ENCODE assay signal across 8 cellular contexts in the genomic region with DNA sequence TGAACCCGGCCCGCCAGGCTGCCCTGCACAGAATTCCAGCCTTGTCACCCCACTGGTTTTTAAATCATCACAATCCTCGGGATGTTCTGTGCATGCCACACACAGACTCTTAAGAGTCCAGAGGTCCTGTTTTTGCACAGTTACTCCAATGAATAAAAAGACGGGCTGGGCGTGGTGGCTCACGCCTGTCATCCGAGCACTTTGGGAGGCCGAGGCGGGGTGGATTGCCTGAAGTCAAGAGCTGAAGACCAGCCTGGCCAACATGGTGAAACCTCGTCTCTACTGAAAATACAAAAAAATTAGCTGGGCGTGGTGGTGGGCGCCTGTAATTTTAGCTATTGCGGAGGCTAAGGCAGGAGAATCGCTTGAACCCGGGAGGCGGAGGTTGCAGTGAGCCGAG. TPM values are rescaled to one million over a fixed set of nuclear protein-coding genes. Genes with fewer than 3 reads are reported as not detected.
A peak's percentile ranks its signal among the peaks of the same experiment; 100 is the strongest.
DNase-seq lines count a peak whose midpoint lies in the region; ATAC-seq, FAIRE-seq and TF ChIP-seq lines count a peak whose summit lies in the region.
"Not testable (repeated sequence)": the region's sequence is repeated elsewhere in the genome, so short reads cannot be mapped to it uniquely, and the experiment has no call there.

No MANE protein-coding gene starts in this region.

- H3K36me3 Mint-ChIP-seq in IgD-negative memory B cell; chondrocyte (ENCODE audit: low read depth): not testable (repeated sequence)

- H3K4me3 ChIP-seq in kidney (ENCODE audit: low read length in 2 of 2); ovary; aorta (ENCODE audit: low read length in 2 of 2): not testable (repeated sequence)

- not testable (repeated sequence) for TF ChIP-seq CTCF in chondrocyte (IDR thresholded peaks at IDR 0.05); kidney (IDR thresholded peaks at IDR 0.05; ENCODE audit: borderline replicate concordance, extremely low read depth, insufficient read depth); ovary (IDR thresholded peaks at IDR 0.05)

- H3K36me3 ChIP-seq in kidney (ENCODE audit: control insufficient read depth in 1 of 2, insufficient read depth in 2 of 2, low read length in 2 of 2); ovary; aorta (ENCODE audit: control insufficient read depth in 1 of 2, insufficient read depth in 2 of 2, low read length in 1 of 2): not testable (repeated sequence)

- not testable (repeated sequence) for FAIRE-seq in kidney (lab: Jason Lieb, UNC)

- not testable (repeated sequence) for H3K27ac ChIP-seq in kidney (ENCODE audit: low read depth in 2 of 2, low read length in 2 of 2); ovary; aorta (ENCODE audit: low read depth in 1 of 2, low read length in 2 of 2)

- H3K4me1 Mint-ChIP-seq in IgD-negative memory B cell, result peaks cover 0 to 16% (median 11%) of the 10 kb centered on the region in 3 donors
- peaks cover 34% of the 10 kb centered on the region for H3K4me1 Mint-ChIP-seq in chondrocyte (ENCODE audit: low read depth)

- intact Hi-C loops in left cardiac atrium (cut with DNase I) (loop anchor here in 1 of 2 donors (10.0 kb wide), 1 partner anchor 47 kb away; no protein-coding TSS in a partner anchor), kidney (cut with DNase I) (loop anchor here (10.0 kb wide), 1 partner anchor 47 kb away; no protein-coding TSS in a partner anchor), aorta (cut with DNase I) (loop anchor here in 1 of 2 donors (5.0 kb wide), 1 partner anchor 39 kb away; no protein-coding TSS in a partner anchor)
- intact Hi-C loops in ovary (cut with DNase I); sciatic nerve (cut with DNase I): not testable (repeated sequence)

- H3K27me3 Mint-ChIP-seq in IgD-negative memory B cell; chondrocyte (ENCODE audit: low read depth): not testable (repeated sequence)

- 84 to 93% (median 92%) methylated on average over 17 of the region's 17 CpGs for WGBS in ovary, 3 donors
- 91 to 95% methylated on average over 17 of the region's 17 CpGs for WGBS in aorta, 2 donors

- not testable (repeated sequence) for TF ChIP-seq POLR2A in ovary (IDR thresholded peaks at IDR 0.05)

- not testable (repeated sequence) for H3K9ac ChIP-seq in kidney (ENCODE audit: low read length in 2 of 2)

- peak overlapping the region in 2 of 3 donors; percentile 18 to 43 for H3K27ac Mint-ChIP-seq in IgD-negative memory B cell
- H3K27ac Mint-ChIP-seq in chondrocyte (ENCODE audit: unreplicated experiment), result not testable (repeated sequence)

- not testable (repeated sequence) for H3K9me3 Mint-ChIP-seq in IgD-negative memory B cell; chondrocyte (ENCODE audit: low read depth)

- peak; percentile 9 for DNase-seq in activated T-cell treated with anti-CD3 and anti-CD28 coated beads, Interleukin-2, amount 50 U/mL, for 1 hour
- DNase-seq in chondrocyte (ENCODE audit: low spot score) (peak; percentile 52), left cardiac atrium (peak; percentile 22), kidney (peak; percentile 40), ovary (peak in 3 of 5 donors; percentile 9 to 24 (median 12)), sciatic nerve (ENCODE audit: low spot score) (peak; percentile 46), aorta (peak; percentile 17 to 42)

- not testable (repeated sequence) for TF ChIP-seq EP300 in ovary (IDR thresholded peaks at IDR 0.05)

- not testable (repeated sequence) for H3K9me3 ChIP-seq in kidney (ENCODE audit: control insufficient read depth in 1 of 2, low read length in 2 of 2); ovary; aorta (ENCODE audit: control insufficient read depth, low read length)

- not testable (repeated sequence) for H3K27me3 ChIP-seq in ovary; aorta (ENCODE audit: control insufficient read depth in 1 of 2, insufficient read depth in 2 of 2, low read length in 1 of 2)

- ATAC-seq in left cardiac atrium; sciatic nerve; aorta (ENCODE audit: low FRiP score): not testable (repeated sequence)

- not testable (repeated sequence) for H3K4me1 ChIP-seq in kidney (ENCODE audit: control insufficient read depth in 1 of 2, insufficient read depth in 1 of 2, low read depth in 1 of 2, low read length in 2 of 2); ovary (ENCODE audit: insufficient read depth); aorta (ENCODE audit: control insufficient read depth in 1 of 2, insufficient read depth in 2 of 2, low read length in 2 of 2)

- peak overlapping the region in 1 of 4 donors; percentile 45 for H3K4me3 Mint-ChIP-seq in IgD-negative memory B cell
- H3K4me3 Mint-ChIP-seq in chondrocyte (ENCODE audit: unreplicated experiment), result not testable (repeated sequence)

RNA-seq across cellular contexts. Expression of gene SLC25A6, which starts 6.0 kb away (rescaled TPM):
- polyA plus RNA-seq in IgD-negative memory B cell, result 881 TPM
- 270 to 332 TPM (median 327 TPM) in 3 replicates for total RNA-seq in chondrocyte
- total RNA-seq in left cardiac atrium, result 100 to 1,000 TPM; 171 to 206 TPM
- 357 TPM for total RNA-seq in kidney
- 654 TPM for polyA plus RNA-seq in kidney (ENCODE audit: insufficient read depth, low read depth, low replicate concordance)
- 100 to 1,000 TPM; 473 to 630 (median 519) TPM for total RNA-seq in ovary
- polyA plus RNA-seq in ovary, result 100 to 1,000 TPM; 105 to 703 TPM
- 167 TPM for total RNA-seq in sciatic nerve
- total RNA-seq in aorta, result 100 to 1,000 TPM; 207 to 212 TPM
- 100 to 1,000 TPM; 316 to 348 TPM for polyA plus RNA-seq in aorta

RNA-seq across cellular contexts. Expression of gene ASMTL, which starts 54.8 kb away (rescaled TPM):
- 50.1 TPM for polyA plus RNA-seq in IgD-negative memory B cell
- 19.6 to 29.0 TPM (median 20.2 TPM) in 3 replicates for total RNA-seq in chondrocyte
- total RNA-seq in left cardiac atrium, result 10 to 100 TPM; 26.4 to 27.7 TPM
- 33.3 TPM for total RNA-seq in kidney
- 29.9 TPM for polyA plus RNA-seq in kidney (ENCODE audit: insufficient read depth, low read depth, low replicate concordance)
- total RNA-seq in ovary, result 10 to 100 TPM; 23.1 to 48.9 (median 40.7) TPM
- 10 to 100 TPM; 21.3 to 45.4 TPM for polyA plus RNA-seq in ovary
- total RNA-seq in sciatic nerve, result 35.0 TPM
- 10 to 100 TPM; 31.3 to 32.3 TPM for total RNA-seq in aorta
- 10 to 100 TPM; 26.7 to 56.1 TPM for polyA plus RNA-seq in aorta
